Comparison of ENCODE assay signal across 8 cellular contexts in the genomic region with DNA sequence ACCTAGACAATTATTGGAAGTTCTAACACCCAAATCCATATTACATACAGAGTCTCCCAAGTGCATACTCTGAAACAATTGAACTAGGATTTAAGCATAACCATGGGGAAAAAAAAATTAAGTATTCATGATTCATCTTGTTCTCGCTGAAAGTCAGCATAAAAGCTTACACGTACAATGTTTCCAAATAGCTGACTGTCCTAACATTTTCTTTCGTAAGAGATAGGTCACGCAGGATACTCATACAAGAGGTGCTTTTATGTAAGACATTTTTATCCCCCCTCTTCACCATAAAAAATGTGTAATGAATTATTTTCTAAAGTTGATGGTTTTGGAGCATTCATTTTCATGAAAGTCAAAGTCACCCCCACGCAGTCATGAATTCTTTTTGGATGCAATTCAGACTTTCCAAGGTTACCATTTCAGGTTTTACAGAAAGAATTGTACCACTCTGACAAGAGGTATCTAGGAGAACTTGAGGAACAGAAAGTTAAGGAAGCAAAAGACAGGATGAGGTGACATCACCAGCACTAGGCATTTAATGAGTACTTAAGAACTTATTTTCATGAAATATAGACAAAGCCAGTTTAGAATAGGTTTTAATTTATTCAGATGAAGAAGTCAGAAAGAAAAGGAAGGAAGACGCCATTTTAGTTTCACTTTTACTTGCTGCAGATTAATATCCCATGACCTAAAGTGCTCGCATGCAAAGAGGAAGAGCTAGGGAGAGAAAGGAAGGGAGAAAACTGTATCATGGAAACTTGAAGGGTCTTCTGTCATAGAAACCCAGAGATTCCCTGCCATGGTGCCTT. TPM values are rescaled to one million over a fixed set of nuclear protein-coding genes. Genes with fewer than 3 reads are reported as not detected.
DNase-seq lines count a peak whose midpoint lies in the region; ATAC-seq and TF ChIP-seq lines count a peak whose summit lies in the region.

No MANE protein-coding gene starts in this region.

- H3K9me3 ChIP-seq in duodenal mucosa (ENCODE audit: control insufficient read depth in 1 of 2, low read length in 2 of 2), result no peaks in the 10 kb centered on the region
- H3K9me3 ChIP-seq in osteoblast (ENCODE audit: low read depth, low read length), result no peaks in the 10 kb centered on the region

- H4K20me1 ChIP-seq in osteoblast (ENCODE audit: insufficient read depth, low read length), result no peaks in the 10 kb centered on the region

- DNase-seq in AML-193 (lab: John Stamatoyannopoulos, UW), result peak; percentile 55 to 66
- peak; percentile 11 to 79 for DNase-seq in NOMO-1 (lab: John Stamatoyannopoulos, UW; ENCODE audit: unreplicated experiment in 2 of 2)
- peak; percentile 76 for DNase-seq in osteoblast (ENCODE audit: insufficient read length, low spot score, missing footprints)
- DNase-seq in NCI-H345 treated with DMSO at 0.1 percent for 48 hours (lab: John Stamatoyannopoulos, UW; ENCODE audit: unreplicated experiment), result no peak
- DNase-seq in NCI-H146 treated with DMSO at 0.1 percent for 48 hours (lab: John Stamatoyannopoulos, UW; ENCODE audit: unreplicated experiment), result no peak
- DNase-seq in NCI-H1436 (lab: John Stamatoyannopoulos, UW), result no peak

- no peak for TF ChIP-seq CTCF in osteoblast (IDR thresholded peaks at IDR 0.05; ENCODE audit: extremely low read depth, low read depth, low read length)

- peak overlapping the region; percentile 63 to 65 for H3K4me3 ChIP-seq in duodenal mucosa (ENCODE audit: low read depth in 1 of 2, low read length in 2 of 2)
- H3K4me3 ChIP-seq in osteoblast (ENCODE audit: insufficient read depth, low read length), result peak overlapping the region; percentile 53

- ATAC-seq in GM21447 (IDR thresholded peaks at IDR 0.05; ENCODE audit: unreplicated experiment), result peak; percentile 78

- peak overlapping the region in 1 of 2 donors; percentile 5 for H3K9ac ChIP-seq in duodenal mucosa (ENCODE audit: low read depth in 1 of 2, low read length in 2 of 2)

- H3K36me3 ChIP-seq in duodenal mucosa (ENCODE audit: control insufficient read depth in 1 of 2, insufficient read depth in 2 of 2, low read length in 2 of 2) (no peaks in the 10 kb centered on the region), osteoblast (ENCODE audit: insufficient read depth, low read length) (no peaks in the 10 kb centered on the region)

- no peaks in the 10 kb centered on the region for H3K27me3 ChIP-seq in duodenal mucosa (ENCODE audit: control insufficient read depth in 1 of 2, insufficient read depth in 2 of 2, low read length in 2 of 2)
- H3K27me3 ChIP-seq in osteoblast (ENCODE audit: insufficient read depth, low read length), result no peaks in the 10 kb centered on the region

- H3K27ac ChIP-seq in duodenal mucosa (ENCODE audit: low read depth, low read length) (no peak overlapping the region), osteoblast (ENCODE audit: low read depth, low read length) (peak overlapping the region; percentile 78)

- H2AFZ ChIP-seq in osteoblast (ENCODE audit: low read length), result peak overlapping the region; percentile 82

- no peaks in the 10 kb centered on the region for H3K79me2 ChIP-seq in osteoblast (ENCODE audit: insufficient read depth, low read length)

- H3K4me1 ChIP-seq in duodenal mucosa (ENCODE audit: control insufficient read depth in 1 of 2, insufficient read depth in 2 of 2, low read length in 2 of 2) (peaks cover 0 to 10% of the 10 kb centered on the region in 2 donors), osteoblast (ENCODE audit: insufficient read depth, low read length) (peaks cover 23% of the 10 kb centered on the region)

- H3K4me2 ChIP-seq in osteoblast (ENCODE audit: insufficient read depth, low read length), result peak overlapping the region; percentile 77

RNA-seq across cellular contexts. Expression of gene TMEM26, which starts 55.8 kb away (rescaled TPM):
- total RNA-seq in osteoblast, result 6.5 and 10.3 TPM in 2 replicates

Comparison
In these comparisons a context has a peak if more than half of its experiments do, and no peak if none do; other contexts are left out.
1. DNase-seq: peak in AML-193 (2 of 2), NOMO-1 (2 of 2) and osteoblast (single experiment); none in NCI-H345 treated with DMSO at 0.1 percent for 48 hours (single experiment), NCI-H146 treated with DMSO at 0.1 percent for 48 hours (single experiment) and NCI-H1436 (single experiment).